Comparison of ENCODE assay signal across 14 cellular contexts in genomic region chr11:2796508-2797180, GRCh38.
DNase-seq lines count a peak whose midpoint lies in the region; ATAC-seq and TF ChIP-seq lines count a peak whose summit lies in the region.
"Had no signal": no experiment of that assay in that cellular context is flagged by ENCODE, and none has a peak within 500 bp of the region (broad histone marks: within the 10 kb centered on the region; RNA-seq: fewer than 3 reads in every experiment).

No MANE protein-coding gene starts in this region.

- CTCF ChIA-PET in activated CD4-positive, alpha-beta T cell treated with anti-CD3 and anti-CD28 coated beads for 36 hours (lab: Charles Lee): interaction anchor here (0.6 kb wide), 1 partner anchor 283 kb away, joined by 4 read pairs; no protein-coding TSS in a partner anchor
- CTCF ChIA-PET in activated CD4-positive, alpha-beta T cell treated with anti-CD3 and anti-CD28 coated beads, Interleukin-2, amount 10 ng/mL, durations not matched to agents 7 days and 5 days (lab: Charles Lee): no interaction called here

- intact Hi-C loops in activated CD4-positive, alpha-beta T cell treated with anti-CD3 and anti-CD28 coated beads for 36 hours (cut with DNase I, micrococcal nuclease): no loop called here
- intact Hi-C loops in left ventricle myocardium inferior (cut with micrococcal nuclease) (no loop called here), posterior vena cava (cut with DNase I) (no loop called here)

- H3K4me1 Mint-ChIP-seq in activated CD4-positive, alpha-beta T cell treated with anti-CD3 and anti-CD28 coated beads for 36 hours: no peaks in the 10 kb centered on the region
- no peaks in the 10 kb centered on the region for H3K4me1 Mint-ChIP-seq in activated CD4-positive, alpha-beta T cell treated with anti-CD3 and anti-CD28 coated beads, Interleukin-2, amount 10 ng/mL, durations not matched to agents 7 days and 5 days
- peaks cover 3% of the 10 kb centered on the region for H3K4me1 Mint-ChIP-seq in T-helper 17 cell

- H3K27me3 ChIP-seq in left ventricle myocardium inferior (ENCODE audit: low read depth): no peaks in the 10 kb centered on the region

- no peaks in the 10 kb centered on the region for H3K36me3 Mint-ChIP-seq in activated CD4-positive, alpha-beta T cell treated with anti-CD3 and anti-CD28 coated beads for 36 hours (ENCODE audit: low read depth)
- no peaks in the 10 kb centered on the region for H3K36me3 Mint-ChIP-seq in activated CD4-positive, alpha-beta T cell treated with anti-CD3 and anti-CD28 coated beads, Interleukin-2, amount 10 ng/mL, durations not matched to agents 7 days and 5 days (ENCODE audit: low read depth)
- no peaks in the 10 kb centered on the region for H3K36me3 Mint-ChIP-seq in T-helper 17 cell (ENCODE audit: low read depth)

- H3K4me1 ChIP-seq in left ventricle myocardium inferior: peaks cover 15% of the 10 kb centered on the region

- no peak for ATAC-seq in activated CD4-positive, alpha-beta T cell treated with anti-CD3 and anti-CD28 coated beads for 36 hours
- no peak for ATAC-seq in T-helper 17 cell
- ATAC-seq in HG03135 (IDR thresholded peaks at IDR 0.05; ENCODE audit: unreplicated experiment): no peak
- ATAC-seq: left colon had no signal

- no peak overlapping the region for H3K4me3 Mint-ChIP-seq in activated CD4-positive, alpha-beta T cell treated with anti-CD3 and anti-CD28 coated beads for 36 hours
- no peak overlapping the region for H3K4me3 Mint-ChIP-seq in activated CD4-positive, alpha-beta T cell treated with anti-CD3 and anti-CD28 coated beads, Interleukin-2, amount 10 ng/mL, durations not matched to agents 7 days and 5 days
- H3K4me3 Mint-ChIP-seq in T-helper 17 cell: no peak overlapping the region
- H3K4me3 Mint-ChIP-seq: HFFc6 had no signal

- no peak overlapping the region for H3K4me3 ChIP-seq in left ventricle myocardium inferior

- peak; percentile 2 for DNase-seq in activated CD4-positive, alpha-beta T cell treated with anti-CD3 and anti-CD28 coated beads for 36 hours
- no peak for DNase-seq in activated CD4-positive, alpha-beta T cell treated with anti-CD3 and anti-CD28 coated beads, Interleukin-2, amount 10 ng/mL, durations not matched to agents 7 days and 5 days
- DNase-seq in T-helper 17 cell (peak in 2 of 3 donors; percentile 2 to 3), left ventricle myocardium inferior (peak; percentile 8), posterior vena cava (ENCODE audit: low spot score) (peak; percentile 69), NCI-H1105 (lab: John Stamatoyannopoulos, UW) (no peak), NCI-H446 treated with DMSO at 0.1 percent for 48 hours (lab: John Stamatoyannopoulos, UW) (no peak)
- DNase-seq: 8988T, DMS53, HFFc6, hippocampal formation, NCI-H748 treated with DMSO at 0.1 percent for 48 hours had no signal

- no peaks in the 10 kb centered on the region for H3K27me3 Mint-ChIP-seq in activated CD4-positive, alpha-beta T cell treated with anti-CD3 and anti-CD28 coated beads for 36 hours
- no peaks in the 10 kb centered on the region for H3K27me3 Mint-ChIP-seq in activated CD4-positive, alpha-beta T cell treated with anti-CD3 and anti-CD28 coated beads, Interleukin-2, amount 10 ng/mL, durations not matched to agents 7 days and 5 days
- no peaks in the 10 kb centered on the region for H3K27me3 Mint-ChIP-seq in T-helper 17 cell

- H3K9me3 Mint-ChIP-seq in activated CD4-positive, alpha-beta T cell treated with anti-CD3 and anti-CD28 coated beads for 36 hours (ENCODE audit: low read depth): no peaks in the 10 kb centered on the region
- H3K9me3 Mint-ChIP-seq in activated CD4-positive, alpha-beta T cell treated with anti-CD3 and anti-CD28 coated beads, Interleukin-2, amount 10 ng/mL, durations not matched to agents 7 days and 5 days: no peaks in the 10 kb centered on the region

- POLR2A ChIA-PET in activated CD4-positive, alpha-beta T cell treated with anti-CD3 and anti-CD28 coated beads for 36 hours (lab: Charles Lee): no interaction called here
- POLR2A ChIA-PET in activated CD4-positive, alpha-beta T cell treated with anti-CD3 and anti-CD28 coated beads, Interleukin-2, amount 10 ng/mL, durations not matched to agents 7 days and 5 days (lab: Charles Lee): no interaction called here

- no peaks in the 10 kb centered on the region for H3K36me3 ChIP-seq in left ventricle myocardium inferior

- no peak overlapping the region for H3K27ac Mint-ChIP-seq in activated CD4-positive, alpha-beta T cell treated with anti-CD3 and anti-CD28 coated beads for 36 hours
- no peak overlapping the region for H3K27ac Mint-ChIP-seq in activated CD4-positive, alpha-beta T cell treated with anti-CD3 and anti-CD28 coated beads, Interleukin-2, amount 10 ng/mL, durations not matched to agents 7 days and 5 days
- no peak overlapping the region for H3K27ac Mint-ChIP-seq in T-helper 17 cell
- H3K27ac Mint-ChIP-seq: HFFc6 had no signal

- H3K27ac ChIP-seq in left ventricle myocardium inferior (replicated peaks): no peak overlapping the region

- H3K9me3 ChIP-seq in T-helper 17 cell (ENCODE audit: control insufficient read depth, low read length, poor library complexity, severe bottlenecking): no peaks in the 10 kb centered on the region
- no peaks in the 10 kb centered on the region for H3K9me3 ChIP-seq in left ventricle myocardium inferior (replicated peaks)

- no peak for TF ChIP-seq CTCF in left ventricle myocardium inferior (IDR thresholded peaks at IDR 0.05; ENCODE audit: borderline replicate concordance)

Comparison
In these comparisons a context has a peak if more than half of its experiments do, and no peak if none do; other contexts are left out.
1. DNase-seq: peak in activated CD4-positive, alpha-beta T cell treated with anti-CD3 and anti-CD28 coated beads for 36 hours (single experiment), T-helper 17 cell (2 of 3), left ventricle myocardium inferior (single experiment) and posterior vena cava (single experiment); none in activated CD4-positive, alpha-beta T cell treated with anti-CD3 and anti-CD28 coated beads, Interleukin-2, amount 10 ng/mL, durations not matched to agents 7 days and 5 days (single experiment), NCI-H1105 (single experiment) and NCI-H446 treated with DMSO at 0.1 percent for 48 hours (single experiment).